Comparison of ENCODE assay signal across 1 cellular context in the genomic region with DNA sequence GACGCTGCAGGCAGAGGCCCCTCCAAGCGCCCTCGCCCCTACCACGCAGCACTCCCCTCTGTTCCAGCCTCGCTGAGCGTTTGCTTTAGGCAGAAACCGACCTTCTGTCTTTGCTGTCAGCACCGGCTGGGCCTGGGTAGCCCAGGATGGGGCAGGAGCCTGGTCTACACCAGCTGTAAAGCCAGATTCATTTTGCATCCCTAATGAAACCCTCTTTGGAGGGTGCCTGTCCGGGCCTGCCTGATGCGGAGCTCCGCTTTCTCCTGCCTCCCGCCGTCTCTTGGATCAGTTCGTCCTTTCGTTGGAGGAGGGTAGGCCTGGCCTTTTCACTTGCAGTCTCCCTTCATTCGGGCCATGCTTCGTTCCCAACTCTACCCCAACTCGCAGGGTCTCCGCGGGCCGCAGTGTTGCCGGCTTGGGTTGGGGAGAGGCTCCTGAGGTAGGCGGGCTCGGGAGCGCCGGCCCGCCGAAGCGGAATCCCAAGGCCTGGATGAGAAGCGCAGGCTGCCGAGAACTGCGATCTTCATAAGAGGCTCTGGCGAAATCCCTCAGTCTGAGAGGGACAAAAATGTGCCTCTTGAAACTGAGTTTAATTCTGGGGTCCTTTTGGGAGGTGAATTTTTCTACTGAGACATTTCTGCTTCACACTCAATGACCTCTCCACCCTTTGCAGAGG.
TF ChIP-seq lines count a peak whose summit lies in the region.

No MANE protein-coding gene starts in this region.

TF ChIP-seq in WTC11, 78 proteins besides CTCF, POLR2A, EP300 and RAD21 (continued from another document):
- TF ChIP-seq, protein P1, sequence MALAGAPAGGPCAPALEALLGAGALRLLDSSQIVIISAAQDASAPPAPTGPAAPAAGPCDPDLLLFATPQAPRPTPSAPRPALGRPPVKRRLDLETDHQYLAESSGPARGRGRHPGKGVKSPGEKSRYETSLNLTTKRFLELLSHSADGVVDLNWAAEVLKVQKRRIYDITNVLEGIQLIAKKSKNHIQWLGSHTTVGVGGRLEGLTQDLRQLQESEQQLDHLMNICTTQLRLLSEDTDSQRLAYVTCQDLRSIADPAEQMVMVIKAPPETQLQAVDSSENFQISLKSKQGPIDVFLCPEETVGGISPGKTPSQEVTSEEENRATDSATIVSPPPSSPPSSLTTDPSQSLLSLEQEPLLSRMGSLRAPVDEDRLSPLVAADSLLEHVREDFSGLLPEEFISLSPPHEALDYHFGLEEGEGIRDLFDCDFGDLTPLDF (CRISPR knock-in tag; IDR thresholded peaks at IDR 0.05) = no peak
- TF ChIP-seq, protein P2, sequence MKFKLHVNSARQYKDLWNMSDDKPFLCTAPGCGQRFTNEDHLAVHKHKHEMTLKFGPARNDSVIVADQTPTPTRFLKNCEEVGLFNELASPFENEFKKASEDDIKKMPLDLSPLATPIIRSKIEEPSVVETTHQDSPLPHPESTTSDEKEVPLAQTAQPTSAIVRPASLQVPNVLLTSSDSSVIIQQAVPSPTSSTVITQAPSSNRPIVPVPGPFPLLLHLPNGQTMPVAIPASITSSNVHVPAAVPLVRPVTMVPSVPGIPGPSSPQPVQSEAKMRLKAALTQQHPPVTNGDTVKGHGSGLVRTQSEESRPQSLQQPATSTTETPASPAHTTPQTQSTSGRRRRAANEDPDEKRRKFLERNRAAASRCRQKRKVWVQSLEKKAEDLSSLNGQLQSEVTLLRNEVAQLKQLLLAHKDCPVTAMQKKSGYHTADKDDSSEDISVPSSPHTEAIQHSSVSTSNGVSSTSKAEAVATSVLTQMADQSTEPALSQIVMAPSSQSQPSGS (CRISPR knock-in tag; IDR thresholded peaks at IDR 0.05; ENCODE audit: borderline replicate concordance, low read depth) = no peak
- TF ChIP-seq, protein P3, sequence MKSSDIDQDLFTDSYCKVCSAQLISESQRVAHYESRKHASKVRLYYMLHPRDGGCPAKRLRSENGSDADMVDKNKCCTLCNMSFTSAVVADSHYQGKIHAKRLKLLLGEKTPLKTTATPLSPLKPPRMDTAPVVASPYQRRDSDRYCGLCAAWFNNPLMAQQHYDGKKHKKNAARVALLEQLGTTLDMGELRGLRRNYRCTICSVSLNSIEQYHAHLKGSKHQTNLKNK (CRISPR knock-in tag; IDR thresholded peaks at IDR 0.05) = no peak
- no peak for TF ChIP-seq IRF2 (CRISPR knock-in tag; IDR thresholded peaks at IDR 0.05; ENCODE audit: borderline replicate concordance, low read depth)
